ENCODE assay signal across 30 cellular contexts in the genomic region with DNA sequence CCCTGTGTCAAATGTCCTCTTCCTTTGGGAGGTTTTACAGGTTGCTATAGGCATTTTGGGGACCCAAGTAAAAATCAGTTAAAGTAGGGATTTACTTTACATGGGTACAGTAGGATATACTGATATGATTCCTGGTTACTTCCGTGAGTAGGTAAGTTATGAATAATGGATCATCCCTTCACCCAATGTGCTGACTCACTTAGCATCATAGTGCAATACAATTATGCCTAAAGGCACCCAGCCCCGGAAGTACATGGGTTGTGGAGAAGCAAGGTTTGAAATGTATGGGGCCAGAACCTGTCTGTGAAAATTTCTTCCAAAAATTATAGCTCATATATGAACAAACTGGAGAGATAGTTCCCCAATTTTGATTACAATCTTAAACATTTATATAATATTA.
DNase-seq lines count a peak whose midpoint lies in the region; ATAC-seq and FAIRE-seq lines count a peak whose summit lies in the region.
"Had no signal": no experiment of that assay in that cellular context is flagged by ENCODE, and none has a peak within 500 bp of the region (broad histone marks: within the 10 kb centered on the region; RNA-seq: fewer than 3 reads in every experiment).

No MANE protein-coding gene starts in this region.

- H3K27me3 Mint-ChIP-seq in T-helper 17 cell, result no peaks in the 10 kb centered on the region
- H3K27me3 Mint-ChIP-seq: activated naive CD8-positive, alpha-beta T cell treated with anti-CD3 and anti-CD28 coated beads, Interleukin-2, amount 50 U/mL, for 24 hours; central memory CD8-positive, alpha-beta T cell; dendritic cell treated with granulocyte-macrophage colony-stimulating factor and Interleukin-4, amounts not matched to agents 40 ng/mL and 50 ng/mL, for 4 days had no signal

- peaks cover 32% of the 10 kb centered on the region for H3K4me1 Mint-ChIP-seq in T-helper 17 cell

- H3K9me3 ChIP-seq in T-helper 17 cell (ENCODE audit: control insufficient read depth, low read length, poor library complexity, severe bottlenecking), result no peaks in the 10 kb centered on the region
- H3K9me3 ChIP-seq: gastroesophageal sphincter, left ventricle myocardium inferior, neutrophil, Peyer's patch, SJSA1, testis, uterus had no signal

- peak overlapping the region; percentile 31 for H3K4me3 Mint-ChIP-seq in T-helper 17 cell
- H3K4me3 Mint-ChIP-seq: activated naive CD8-positive, alpha-beta T cell treated with anti-CD3 and anti-CD28 coated beads, Interleukin-2, amount 50 U/mL, for 24 hours; central memory CD8-positive, alpha-beta T cell; dendritic cell treated with granulocyte-macrophage colony-stimulating factor and Interleukin-4, amounts not matched to agents 40 ng/mL and 50 ng/mL, for 4 days had no signal

- DNase-seq in Daoy (ENCODE audit: low read depth) (peak; percentile 5), HTR-8/SVneo (ENCODE audit: insufficient read length, low spot score) (peak; percentile 49), T-helper 17 cell (no peak), kidney tubule cell (ENCODE audit: low spot score) (peak; percentile 56), left lobe of liver (ENCODE audit: low spot score) (no peak), NCI-H1436 treated with DMSO at 0.1 percent for 48 hours (lab: John Stamatoyannopoulos, UW) (no peak), HK-2 (ENCODE audit: unreplicated experiment) (no peak), NOMO-1 (lab: John Stamatoyannopoulos, UW; ENCODE audit: unreplicated experiment in 2 of 2) (no peak)
- DNase-seq: activated CD8-positive, alpha-beta memory T cell treated with anti-CD3 and anti-CD28 coated beads for 24 hours; activated gamma-delta T cell; activated naive CD8-positive, alpha-beta T cell treated with anti-CD3 and anti-CD28 coated beads, Interleukin-2, amount 50 U/mL, for 24 hours; activated T-cell treated with anti-CD3 and anti-CD28 coated beads, Interleukin-2, amount 50 U/mL, for 1 hour; DMS 273 treated with DMSO at 0.1 percent for 48 hours; GDM1; hippocampal formation; left ventricle myocardium inferior; NCI-H1092; NCI-H187 treated with DMSO at 0.1 percent for 48 hours; NCI-H526 treated with DMSO at 0.1 percent for 48 hours; Peyer's patch; stimulated activated naive CD4-positive, alpha-beta T cell; testis; uterus had no signal

- H3K27ac Mint-ChIP-seq in T-helper 17 cell, result peak overlapping the region; percentile 71
- H3K27ac Mint-ChIP-seq: activated naive CD8-positive, alpha-beta T cell treated with anti-CD3 and anti-CD28 coated beads, Interleukin-2, amount 50 U/mL, for 24 hours had no signal

- no peak for ATAC-seq in T-helper 17 cell
- no peak for ATAC-seq in left lobe of liver
- ATAC-seq: activated naive CD8-positive, alpha-beta T cell treated with anti-CD3 and anti-CD28 coated beads, Interleukin-2, amount 50 U/mL, for 24 hours; gastroesophageal sphincter; sciatic nerve had no signal

- FAIRE-seq in HTR-8/SVneo (lab: Jason Lieb, UNC), result peak; percentile 36
- FAIRE-seq: TTC549 had no signal

- H3K36me3 Mint-ChIP-seq in T-helper 17 cell (ENCODE audit: low read depth), result peaks cover 4% of the 10 kb centered on the region

Comparison
In these comparisons a context has a peak if more than half of its experiments do, and no peak if none do; other contexts are left out.
1. DNase-seq: peak in Daoy (single experiment), HTR-8/SVneo (single experiment) and kidney tubule cell (single experiment); none in T-helper 17 cell (0 of 3), left lobe of liver (single experiment), NCI-H1436 treated with DMSO at 0.1 percent for 48 hours (single experiment), HK-2 (single experiment) and NOMO-1 (0 of 2).